ENCODE assay signal across 1 cellular context in the genomic region with DNA sequence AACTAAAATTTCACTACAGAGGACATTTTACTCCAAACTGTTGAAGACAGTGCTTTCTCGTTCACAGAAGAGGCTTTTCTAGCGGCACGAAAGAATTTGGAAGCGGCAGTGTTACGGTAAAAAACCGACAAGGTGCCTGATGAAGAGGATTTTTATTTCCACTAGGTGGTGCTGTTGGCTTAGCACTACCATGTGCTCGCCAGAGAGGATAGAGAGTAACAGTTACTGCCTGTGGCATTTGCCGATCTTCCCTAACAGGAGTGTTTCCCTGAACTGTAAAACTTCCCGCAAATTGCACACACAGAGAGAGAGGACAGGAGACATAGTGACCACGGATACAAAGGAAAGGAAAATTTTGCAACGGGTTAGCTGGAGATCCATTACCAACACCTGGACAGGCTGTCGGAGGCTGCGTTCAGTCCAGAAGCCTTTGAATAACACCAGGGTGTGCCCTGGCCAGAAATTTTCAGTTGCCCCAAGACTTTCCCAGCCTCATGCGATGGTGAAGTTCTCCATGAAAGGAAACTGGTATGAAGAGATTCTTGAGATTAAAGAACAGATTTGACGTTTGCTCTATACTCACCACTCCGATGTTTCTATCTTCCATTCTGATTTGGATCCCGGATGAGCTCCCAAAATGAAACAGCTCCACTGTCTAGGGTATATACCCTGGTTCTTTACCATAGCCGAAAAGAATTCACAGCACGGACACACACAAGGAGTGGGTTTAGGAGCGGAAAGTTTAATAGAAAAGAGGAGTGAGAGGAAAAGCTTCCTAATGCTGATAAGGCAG.
TF ChIP-seq lines count a peak whose summit lies in the region.

No MANE protein-coding gene starts in this region.

TF ChIP-seq in HepG2, 621 proteins besides CTCF, POLR2A, EP300 and RAD21 (continued from another document and continues in another):
- TF ChIP-seq CREBL2 (CRISPR knock-in tag; IDR thresholded peaks at IDR 0.05; ENCODE audit: borderline replicate concordance) (no peak), ZBTB39 (CRISPR knock-in tag; IDR thresholded peaks at IDR 0.05) (peak; percentile 76), ZNF713 (CRISPR knock-in tag; IDR thresholded peaks at IDR 0.05) (no peak), ZNF660 (CRISPR knock-in tag; IDR thresholded peaks at IDR 0.05; ENCODE audit: borderline replicate concordance, low read depth) (no peak), CHCHD3 (CRISPR knock-in tag; IDR thresholded peaks at IDR 0.05) (no peak), FOXO1 (CRISPR knock-in tag; IDR thresholded peaks at IDR 0.05) (no peak), HDAC1 (CRISPR knock-in tag; IDR thresholded peaks at IDR 0.05) (no peak), ZFP36L1 (CRISPR knock-in tag; IDR thresholded peaks at IDR 0.05) (no peak), SYNCRIP (IDR thresholded peaks at IDR 0.05; ENCODE audit: insufficient read depth, low read depth, low read length) (no peak), MAFG (CRISPR knock-in tag; IDR thresholded peaks at IDR 0.05) (no peak), ZNF841 (CRISPR knock-in tag; IDR thresholded peaks at IDR 0.05; ENCODE audit: borderline replicate concordance) (no peak), ZNF337 (CRISPR knock-in tag; IDR thresholded peaks at IDR 0.05; ENCODE audit: borderline replicate concordance, low read depth) (no peak), CBX1 (IDR thresholded peaks at IDR 0.05; ENCODE audit: low read depth) (no peak), BHLHE40 (IDR thresholded peaks at IDR 0.05; ENCODE audit: low read length) (0 out of 2 replicates have a peak, but pooled peaks have one; percentile 8), SRY (CRISPR knock-in tag; IDR thresholded peaks at IDR 0.05) (no peak), ZZZ3 (CRISPR knock-in tag; IDR thresholded peaks at IDR 0.05; ENCODE audit: borderline replicate concordance) (no peak), ZFX (CRISPR knock-in tag; IDR thresholded peaks at IDR 0.05; ENCODE audit: low read depth) (no peak), TFE3 (CRISPR knock-in tag; IDR thresholded peaks at IDR 0.05) (no peak), ZBTB43 (CRISPR knock-in tag; conservative IDR thresholded peaks at IDR 0.05) (no peak), KDM4B (CRISPR knock-in tag; IDR thresholded peaks at IDR 0.05) (no peak), ZNF766 (CRISPR knock-in tag; IDR thresholded peaks at IDR 0.05; ENCODE audit: borderline replicate concordance) (no peak), AKAP8 (CRISPR knock-in tag; IDR thresholded peaks at IDR 0.05) (no peak), HOMEZ (CRISPR knock-in tag; IDR thresholded peaks at IDR 0.05; ENCODE audit: low read depth) (peak; percentile 62; the same call in 1 of the 2 replicates), ZSCAN20 (CRISPR knock-in tag; IDR thresholded peaks at IDR 0.05; ENCODE audit: borderline replicate concordance) (no peak), ZNF367 (CRISPR knock-in tag; IDR thresholded peaks at IDR 0.05; ENCODE audit: borderline replicate concordance) (no peak), SIX1 (CRISPR knock-in tag; IDR thresholded peaks at IDR 0.05; ENCODE audit: borderline replicate concordance) (0 out of 2 replicates have a peak, but pooled peaks have one; percentile 21), ZNF230 (CRISPR knock-in tag; IDR thresholded peaks at IDR 0.05) (no peak), ATF7-NPFF (CRISPR knock-in tag; IDR thresholded peaks at IDR 0.05; ENCODE audit: low read depth) (no peak), ZBTB1 (CRISPR knock-in tag; IDR thresholded peaks at IDR 0.05; ENCODE audit: borderline replicate concordance) (no peak)
- TF ChIP-seq, protein P1, sequence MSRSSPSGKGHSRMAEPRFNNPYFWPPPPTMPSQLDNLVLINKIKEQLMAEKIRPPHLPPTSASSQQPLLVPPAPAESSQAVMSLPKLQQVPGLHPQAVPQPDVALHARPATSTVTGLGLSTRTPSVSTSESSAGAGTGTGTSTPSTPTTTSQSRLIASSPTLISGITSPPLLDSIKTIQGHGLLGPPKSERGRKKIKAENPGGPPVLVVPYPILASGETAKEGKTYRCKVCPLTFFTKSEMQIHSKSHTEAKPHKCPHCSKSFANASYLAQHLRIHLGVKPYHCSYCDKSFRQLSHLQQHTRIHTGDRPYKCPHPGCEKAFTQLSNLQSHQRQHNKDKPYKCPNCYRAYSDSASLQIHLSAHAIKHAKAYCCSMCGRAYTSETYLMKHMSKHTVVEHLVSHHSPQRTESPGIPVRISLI (CRISPR knock-in tag; IDR thresholded peaks at IDR 0.05; ENCODE audit: borderline replicate concordance) = 0 out of 2 replicates have a peak, but pooled peaks have one; percentile 28
- TF ChIP-seq, protein P2, sequence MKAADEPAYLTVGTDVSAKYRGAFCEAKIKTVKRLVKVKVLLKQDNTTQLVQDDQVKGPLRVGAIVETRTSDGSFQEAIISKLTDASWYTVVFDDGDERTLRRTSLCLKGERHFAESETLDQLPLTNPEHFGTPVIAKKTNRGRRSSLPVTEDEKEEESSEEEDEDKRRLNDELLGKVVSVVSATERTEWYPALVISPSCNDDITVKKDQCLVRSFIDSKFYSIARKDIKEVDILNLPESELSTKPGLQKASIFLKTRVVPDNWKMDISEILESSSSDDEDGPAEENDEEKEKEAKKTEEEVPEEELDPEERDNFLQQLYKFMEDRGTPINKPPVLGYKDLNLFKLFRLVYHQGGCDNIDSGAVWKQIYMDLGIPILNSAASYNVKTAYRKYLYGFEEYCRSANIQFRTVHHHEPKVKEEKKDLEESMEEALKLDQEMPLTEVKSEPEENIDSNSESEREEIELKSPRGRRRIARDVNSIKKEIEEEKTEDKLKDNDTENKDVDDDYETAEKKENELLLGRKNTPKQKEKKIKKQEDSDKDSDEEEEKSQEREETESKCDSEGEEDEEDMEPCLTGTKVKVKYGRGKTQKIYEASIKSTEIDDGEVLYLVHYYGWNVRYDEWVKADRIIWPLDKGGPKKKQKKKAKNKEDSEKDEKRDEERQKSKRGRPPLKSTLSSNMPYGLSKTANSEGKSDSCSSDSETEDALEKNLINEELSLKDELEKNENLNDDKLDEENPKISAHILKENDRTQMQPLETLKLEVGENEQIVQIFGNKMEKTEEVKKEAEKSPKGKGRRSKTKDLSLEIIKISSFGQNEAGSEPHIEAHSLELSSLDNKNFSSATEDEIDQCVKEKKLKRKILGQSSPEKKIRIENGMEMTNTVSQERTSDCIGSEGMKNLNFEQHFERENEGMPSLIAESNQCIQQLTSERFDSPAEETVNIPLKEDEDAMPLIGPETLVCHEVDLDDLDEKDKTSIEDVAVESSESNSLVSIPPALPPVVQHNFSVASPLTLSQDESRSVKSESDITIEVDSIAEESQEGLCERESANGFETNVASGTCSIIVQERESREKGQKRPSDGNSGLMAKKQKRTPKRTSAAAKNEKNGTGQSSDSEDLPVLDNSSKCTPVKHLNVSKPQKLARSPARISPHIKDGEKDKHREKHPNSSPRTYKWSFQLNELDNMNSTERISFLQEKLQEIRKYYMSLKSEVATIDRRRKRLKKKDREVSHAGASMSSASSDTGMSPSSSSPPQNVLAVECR (CRISPR knock-in tag; IDR thresholded peaks at IDR 0.05; ENCODE audit: borderline replicate concordance) = 0 out of 2 replicates have a peak, but pooled peaks have one; percentile 22
- TF ChIP-seq, protein P3, sequence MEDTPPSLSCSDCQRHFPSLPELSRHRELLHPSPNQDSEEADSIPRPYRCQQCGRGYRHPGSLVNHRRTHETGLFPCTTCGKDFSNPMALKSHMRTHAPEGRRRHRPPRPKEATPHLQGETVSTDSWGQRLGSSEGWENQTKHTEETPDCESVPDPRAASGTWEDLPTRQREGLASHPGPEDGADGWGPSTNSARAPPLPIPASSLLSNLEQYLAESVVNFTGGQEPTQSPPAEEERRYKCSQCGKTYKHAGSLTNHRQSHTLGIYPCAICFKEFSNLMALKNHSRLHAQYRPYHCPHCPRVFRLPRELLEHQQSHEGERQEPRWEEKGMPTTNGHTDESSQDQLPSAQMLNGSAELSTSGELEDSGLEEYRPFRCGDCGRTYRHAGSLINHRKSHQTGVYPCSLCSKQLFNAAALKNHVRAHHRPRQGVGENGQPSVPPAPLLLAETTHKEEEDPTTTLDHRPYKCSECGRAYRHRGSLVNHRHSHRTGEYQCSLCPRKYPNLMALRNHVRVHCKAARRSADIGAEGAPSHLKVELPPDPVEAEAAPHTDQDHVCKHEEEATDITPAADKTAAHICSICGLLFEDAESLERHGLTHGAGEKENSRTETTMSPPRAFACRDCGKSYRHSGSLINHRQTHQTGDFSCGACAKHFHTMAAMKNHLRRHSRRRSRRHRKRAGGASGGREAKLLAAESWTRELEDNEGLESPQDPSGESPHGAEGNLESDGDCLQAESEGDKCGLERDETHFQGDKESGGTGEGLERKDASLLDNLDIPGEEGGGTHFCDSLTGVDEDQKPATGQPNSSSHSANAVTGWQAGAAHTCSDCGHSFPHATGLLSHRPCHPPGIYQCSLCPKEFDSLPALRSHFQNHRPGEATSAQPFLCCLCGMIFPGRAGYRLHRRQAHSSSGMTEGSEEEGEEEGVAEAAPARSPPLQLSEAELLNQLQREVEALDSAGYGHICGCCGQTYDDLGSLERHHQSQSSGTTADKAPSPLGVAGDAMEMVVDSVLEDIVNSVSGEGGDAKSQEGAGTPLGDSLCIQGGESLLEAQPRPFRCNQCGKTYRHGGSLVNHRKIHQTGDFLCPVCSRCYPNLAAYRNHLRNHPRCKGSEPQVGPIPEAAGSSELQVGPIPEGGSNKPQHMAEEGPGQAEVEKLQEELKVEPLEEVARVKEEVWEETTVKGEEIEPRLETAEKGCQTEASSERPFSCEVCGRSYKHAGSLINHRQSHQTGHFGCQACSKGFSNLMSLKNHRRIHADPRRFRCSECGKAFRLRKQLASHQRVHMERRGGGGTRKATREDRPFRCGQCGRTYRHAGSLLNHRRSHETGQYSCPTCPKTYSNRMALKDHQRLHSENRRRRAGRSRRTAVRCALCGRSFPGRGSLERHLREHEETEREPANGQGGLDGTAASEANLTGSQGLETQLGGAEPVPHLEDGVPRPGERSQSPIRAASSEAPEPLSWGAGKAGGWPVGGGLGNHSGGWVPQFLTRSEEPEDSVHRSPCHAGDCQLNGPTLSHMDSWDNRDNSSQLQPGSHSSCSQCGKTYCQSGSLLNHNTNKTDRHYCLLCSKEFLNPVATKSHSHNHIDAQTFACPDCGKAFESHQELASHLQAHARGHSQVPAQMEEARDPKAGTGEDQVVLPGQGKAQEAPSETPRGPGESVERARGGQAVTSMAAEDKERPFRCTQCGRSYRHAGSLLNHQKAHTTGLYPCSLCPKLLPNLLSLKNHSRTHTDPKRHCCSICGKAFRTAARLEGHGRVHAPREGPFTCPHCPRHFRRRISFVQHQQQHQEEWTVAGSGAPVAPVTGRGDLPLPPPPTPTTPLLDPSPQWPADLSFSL (CRISPR knock-in tag; IDR thresholded peaks at IDR 0.05) = no peak
